8 cellular contexts compared by ENCODE assay signal in genomic region chr1:17053685-17054410, GRCh38. TPM values are rescaled to one million over a fixed set of nuclear protein-coding genes. Genes with fewer than 3 reads are reported as not detected.
DNase-seq lines count a peak whose midpoint lies in the region; ATAC-seq and TF ChIP-seq lines count a peak whose summit lies in the region.

Gene SDHB (minus strand): TSS chr1:17054032. CDS start chr1:17054019, 13 bp downstream.

- H3K9ac ChIP-seq in iPS-18a (ENCODE audit: low read length) (peak within 1 kb of the TSS; percentile 66), skeletal muscle satellite cell (ENCODE audit: low read depth, low read length) (peak within 1 kb of the TSS; percentile 89)

- H3K4me1 ChIP-seq in ACC112 (ENCODE audit: control insufficient read depth, insufficient read depth, low read length, unreplicated experiment) = peaks cover 11% of the 10 kb centered on the region
- peaks cover 4 to 11% of the 10 kb centered on the region in 2 donors for H3K4me1 ChIP-seq in breast epithelium
- H3K4me1 ChIP-seq in iPS-18a (ENCODE audit: control insufficient read depth, low read depth, low read length) = peaks cover 6% of the 10 kb centered on the region
- H3K4me1 ChIP-seq in skeletal muscle satellite cell (ENCODE audit: control insufficient read depth, insufficient read depth, low read length) = peaks cover 9% of the 10 kb centered on the region

- TF ChIP-seq POLR2A in breast epithelium (IDR thresholded peaks at IDR 0.05) = peak; percentile 91

- TF ChIP-seq CTCF in VCaP (conservative IDR thresholded peaks at IDR 0.05) = no peak
- no peak for TF ChIP-seq CTCF in breast epithelium (IDR thresholded peaks at IDR 0.05)

- H3K4me2 ChIP-seq in skeletal muscle satellite cell (ENCODE audit: low read length) = peak within 1 kb of the TSS; percentile 85

- peak within 1 kb of the TSS; percentile 95 for H3K4me3 ChIP-seq in ACC112 (ENCODE audit: low read depth, low read length)
- H3K4me3 ChIP-seq in breast epithelium = peak within 1 kb of the TSS; percentile 74 to 86 (median 84)
- H3K4me3 ChIP-seq in iPS-18a (ENCODE audit: low read length) = peak within 1 kb of the TSS; percentile 90
- peak within 1 kb of the TSS; percentile 94 for H3K4me3 ChIP-seq in skeletal muscle satellite cell (ENCODE audit: low read length)

- H3K9me3 ChIP-seq in breast epithelium (no peaks in the 10 kb centered on the region), iPS-18a (ENCODE audit: control insufficient read depth, low read depth, low read length) (no peaks in the 10 kb centered on the region), skeletal muscle satellite cell (replicated peaks; ENCODE audit: low read length) (no peaks in the 10 kb centered on the region)

- H3K27me3 ChIP-seq in ACC112 (ENCODE audit: insufficient read depth, low read length) (peaks cover 8% of the 10 kb centered on the region), breast epithelium (no peaks in the 10 kb centered on the region), iPS-18a (ENCODE audit: control insufficient read depth, insufficient read depth, low read length) (no peaks in the 10 kb centered on the region), skeletal muscle satellite cell (ENCODE audit: control insufficient read depth, insufficient read depth, low read length) (peaks cover 3% of the 10 kb centered on the region)

- intact Hi-C loops in breast epithelium (cut with DNase I; ENCODE audit: low total_unique reads) = loop anchor here (10.0 kb wide), 1 partner anchor 181 kb away; no protein-coding TSS in a partner anchor

- DNase-seq in NCI-H2196 treated with DMSO at 0.1 percent for 48 hours (lab: John Stamatoyannopoulos, UW; ENCODE audit: unreplicated experiment) (peak; percentile 98), breast epithelium (ENCODE audit: low spot score in 2 of 2) (peak; percentile 98 to 99)

- ATAC-seq in GM18870 (IDR thresholded peaks at IDR 0.05; ENCODE audit: unreplicated experiment) (peak; percentile 87), HG03135 (IDR thresholded peaks at IDR 0.05; ENCODE audit: unreplicated experiment) (peak; percentile 94)

- peaks cover 5% of the 10 kb centered on the region; the same call in 1 of the 2 replicates for H3K36me3 ChIP-seq in ACC112 (ENCODE audit: insufficient read depth, low read length)
- H3K36me3 ChIP-seq in breast epithelium = no peaks in the 10 kb centered on the region
- H3K36me3 ChIP-seq in iPS-18a (ENCODE audit: control insufficient read depth, low read depth, low read length) = peaks cover 16% of the 10 kb centered on the region
- H3K36me3 ChIP-seq in skeletal muscle satellite cell (ENCODE audit: insufficient read depth, low read length) = peaks cover 8% of the 10 kb centered on the region

- H2AFZ ChIP-seq in ACC112 (ENCODE audit: low read length, unreplicated experiment) = peak within 1 kb of the TSS; percentile 75

- peaks cover 46% of the 10 kb centered on the region for H3K79me2 ChIP-seq in ACC112 (ENCODE audit: control insufficient read depth, insufficient read depth, low read length, unreplicated experiment)

- H3K27ac ChIP-seq in ACC112 (ENCODE audit: low read depth, low read length) = peak within 1 kb of the TSS; percentile 26; the same call in 1 of the 2 replicates
- peak within 1 kb of the TSS; percentile 76 for H3K27ac ChIP-seq in VCaP
- peak within 1 kb of the TSS; percentile 91 to 94 for H3K27ac ChIP-seq in breast epithelium
- H3K27ac ChIP-seq in iPS-18a (ENCODE audit: low read length) = peak within 1 kb of the TSS; percentile 14

RNA-seq across cellular contexts. Expression of gene SDHB, which starts in this region (rescaled TPM):
- 100 to 1,000 TPM in 1 of 3 donors, 10 to 100 TPM in 2; 80.6 to 106 (median 97.7) TPM for total RNA-seq in breast epithelium
- total RNA-seq in skeletal muscle satellite cell (2012; rRNA removed) = 151 and 157 TPM in 2 replicates

Comparison
In these comparisons a context has a peak if more than half of its experiments do, and no peak if none do; other contexts are left out.
1. Peak in every context shown above with its lines: DNase-seq, ATAC-seq, H3K4me3 ChIP-seq and H3K27ac ChIP-seq.
2. H3K27ac ChIP-seq: peak in every context shown above with its lines; median percentile 92 in breast epithelium; 76 in VCaP; 26 in ACC112; 14 in iPS-18a.